Comparison of ENCODE assay signal across 24 cellular contexts in the genomic region with DNA sequence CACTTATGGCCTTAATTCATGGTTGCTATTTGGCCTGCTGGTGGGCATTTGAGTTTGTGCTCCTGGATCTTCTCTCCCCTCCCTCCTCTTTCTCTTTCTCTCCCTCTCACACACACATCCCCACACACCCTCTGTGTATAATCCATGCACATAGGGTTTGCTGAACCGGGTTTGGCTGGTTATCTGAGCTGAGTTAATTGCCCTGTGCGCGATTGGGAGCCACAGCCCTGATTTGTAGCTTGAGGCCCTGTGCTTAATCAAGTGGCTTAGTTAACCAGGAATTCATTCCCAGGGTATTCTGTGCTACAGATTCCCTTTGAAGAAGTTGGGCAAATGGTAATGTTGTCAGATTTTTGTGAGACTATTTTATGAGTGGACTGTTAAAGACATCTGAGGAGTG. TPM values are rescaled to one million over a fixed set of nuclear protein-coding genes. Genes with fewer than 3 reads are reported as not detected.
DNase-seq lines count a peak whose midpoint lies in the region; ATAC-seq, FAIRE-seq and TF ChIP-seq lines count a peak whose summit lies in the region.
"Had no signal": no experiment of that assay in that cellular context is flagged by ENCODE, and none has a peak within 500 bp of the region (broad histone marks: within the 10 kb centered on the region; RNA-seq: fewer than 3 reads in every experiment).

No MANE protein-coding gene starts in this region.

- no peak overlapping the region for H2AFZ ChIP-seq in GM23338
- H2AFZ ChIP-seq: parathyroid adenoma had no signal

- no peak for FAIRE-seq in small intestine (lab: Jason Lieb, UNC)
- FAIRE-seq: GM12892, K562 had no signal

- H3K9me3 ChIP-seq in mucosa of descending colon (no peaks in the 10 kb centered on the region), small intestine (ENCODE audit: control insufficient read depth, low read depth) (no peaks in the 10 kb centered on the region)
- H3K9me3 ChIP-seq: adrenal gland had no signal

- ATAC-seq in GM23338 (no peak), mucosa of descending colon (peak; percentile 82)
- ATAC-seq in activated T-cell treated with anti-CD3 and anti-CD28 coated beads, Interleukin-2, amount 50 U/mL, for 4 hours: no peak
- ATAC-seq: K562, left ventricle myocardium superior, T-cell had no signal

- intact Hi-C loops in mucosa of descending colon (cut with DNase I, micrococcal nuclease): no loop called here

- H3K4me3 Mint-ChIP-seq in GM23338 (no peak overlapping the region), brain (peak overlapping the region in 4 of 5 experiments; percentile 40 to 69 (median 55))
- H3K4me3 Mint-ChIP-seq in activated T-cell treated with anti-CD3 and anti-CD28 coated beads, Interleukin-2, amount 50 U/mL, for 4 hours: no peak overlapping the region
- H3K4me3 Mint-ChIP-seq: activated CD4-positive, alpha-beta T cell treated with anti-CD3 and anti-CD28 coated beads, Interleukin-2, amount 10 ng/mL, durations not matched to agents 24 days and 14 days; naive B cell; T-cell had no signal

- H3K4me3 ChIP-seq in GM23338 (no peak overlapping the region), mucosa of descending colon (no peak overlapping the region), small intestine (ENCODE audit: low read depth in 1 of 2, low read length in 2 of 2) (no peak overlapping the region)
- H3K4me3 ChIP-seq: adrenal gland, dorsolateral prefrontal cortex, K562 had no signal

- H3K27me3 Mint-ChIP-seq in GM23338 (ENCODE audit: insufficient read depth, low read depth, poor library complexity): peaks cover 4% of the 10 kb centered on the region
- no peaks in the 10 kb centered on the region for H3K27me3 Mint-ChIP-seq in brain
- peaks cover 4% of the 10 kb centered on the region for H3K27me3 Mint-ChIP-seq in activated T-cell treated with anti-CD3 and anti-CD28 coated beads, Interleukin-2, amount 50 U/mL, for 4 hours (ENCODE audit: low read depth)

- H3K27ac ChIP-seq in GM23338 (ENCODE audit: low read depth): no peak overlapping the region
- no peak overlapping the region for H3K27ac ChIP-seq in small intestine (ENCODE audit: low read depth in 1 of 2, low read length in 1 of 2)
- H3K27ac ChIP-seq: parathyroid adenoma had no signal

- H3K27me3 ChIP-seq in GM23338 (ENCODE audit: insufficient read depth) (peaks cover 8% of the 10 kb centered on the region), small intestine (ENCODE audit: control insufficient read depth in 2 of 2, insufficient read depth in 2 of 2, low read length in 2 of 2) (no peaks in the 10 kb centered on the region)
- H3K27me3 ChIP-seq: adrenal gland, dorsolateral prefrontal cortex had no signal

- peak overlapping the region; percentile 13; the same call in 1 of the 2 replicates for H3K4me2 ChIP-seq in GM23338

- DNase-seq in GM23338 (ENCODE audit: low spot score) (no peak), mucosa of descending colon (peak in 1 of 3 donors; percentile 35), small intestine (peak; percentile 74), UCSD-AML1 (lab: John Stamatoyannopoulos, UW; ENCODE audit: unreplicated experiment) (no peak), NCI-H446 (lab: John Stamatoyannopoulos, UW) (no peak), NCI-H2196 treated with DMSO at 0.1 percent for 48 hours (lab: John Stamatoyannopoulos, UW; ENCODE audit: unreplicated experiment) (no peak)
- DNase-seq in activated T-cell treated with anti-CD3 and anti-CD28 coated beads, Interleukin-2, amount 50 U/mL, for 4 hours: no peak
- DNase-seq: activated CD4-positive, alpha-beta T cell treated with anti-CD3 and anti-CD28 coated beads, Interleukin-2, amount 10 ng/mL, durations not matched to agents 24 days and 14 days; activated CD8-positive, alpha-beta memory T cell treated with anti-CD3 and anti-CD28 coated beads, Interleukin-2, amount 50 U/mL, for 4 hours; activated gamma-delta T cell; adrenal gland; caudate nucleus; CD4-positive, CD25-positive, alpha-beta regulatory T cell; dorsolateral prefrontal cortex; left ventricle myocardium superior; naive B cell; NCI-H2029 treated with DMSO at 0.1 percent for 48 hours; NCI-H82; SHP77 treated with DMSO at 0.1 percent for 48 hours; T-cell had no signal

- H3K4me1 ChIP-seq in GM23338 (ENCODE audit: insufficient read depth) (peaks cover 23% of the 10 kb centered on the region), mucosa of descending colon (ENCODE audit: low read depth) (peaks cover 5% of the 10 kb centered on the region), small intestine (ENCODE audit: control insufficient read depth in 2 of 2, insufficient read depth in 1 of 2, low read depth in 1 of 2, low read length in 1 of 2) (peaks cover 2 to 4% of the 10 kb centered on the region in 2 donors)

- H3K36me3 ChIP-seq in GM23338 (ENCODE audit: insufficient read depth): no peaks in the 10 kb centered on the region
- no peaks in the 10 kb centered on the region for H3K36me3 ChIP-seq in mucosa of descending colon (ENCODE audit: low read depth)
- peaks cover 0 to 2% of the 10 kb centered on the region in 2 donors for H3K36me3 ChIP-seq in small intestine (ENCODE audit: control insufficient read depth in 2 of 2, insufficient read depth in 2 of 2, low read length in 2 of 2)
- H3K36me3 ChIP-seq: adrenal gland had no signal

- WGBS in small intestine, 3 donors: 25 to 65% (median 28%) methylated on average over 3 of the region's 3 CpGs

- no peaks in the 10 kb centered on the region for H4K20me1 ChIP-seq in GM23338 (replicated peaks; ENCODE audit: insufficient read depth)

- peaks cover 13% of the 10 kb centered on the region; the same call in 2 of the 3 replicates for H3K4me1 Mint-ChIP-seq in GM23338
- H3K4me1 Mint-ChIP-seq in brain: peaks cover 49% of the 10 kb centered on the region
- H3K4me1 Mint-ChIP-seq in activated T-cell treated with anti-CD3 and anti-CD28 coated beads, Interleukin-2, amount 50 U/mL, for 4 hours (ENCODE audit: low read depth): no peaks in the 10 kb centered on the region
- H3K4me1 Mint-ChIP-seq: activated CD4-positive, alpha-beta T cell treated with anti-CD3 and anti-CD28 coated beads, Interleukin-2, amount 10 ng/mL, durations not matched to agents 24 days and 14 days had no signal

- no peaks in the 10 kb centered on the region for H3K9me2 ChIP-seq in GM23338 (ENCODE audit: insufficient read depth)

- no peaks in the 10 kb centered on the region for H3K36me3 Mint-ChIP-seq in GM23338 (ENCODE audit: low read depth)
- H3K36me3 Mint-ChIP-seq in brain: peaks cover 14% of the 10 kb centered on the region
- no peaks in the 10 kb centered on the region for H3K36me3 Mint-ChIP-seq in activated T-cell treated with anti-CD3 and anti-CD28 coated beads, Interleukin-2, amount 50 U/mL, for 4 hours (ENCODE audit: insufficient read depth)
- H3K36me3 Mint-ChIP-seq: CD4-positive, CD25-positive, alpha-beta regulatory T cell; naive B cell; T-cell had no signal

- no peak for TF ChIP-seq CTCF in GM23338 (conservative IDR thresholded peaks at IDR 0.05; ENCODE audit: low read depth in 2 of 2)
- TF ChIP-seq CTCF in brain (conservative IDR thresholded peaks at IDR 0.05): no peak
- no peak for TF ChIP-seq CTCF in mucosa of descending colon (IDR thresholded peaks at IDR 0.05)

- H3K27ac Mint-ChIP-seq in GM23338 (no peak overlapping the region), brain (peak overlapping the region; percentile 69 to 82 (median 78))
- H3K27ac Mint-ChIP-seq: activated CD4-positive, alpha-beta T cell treated with anti-CD3 and anti-CD28 coated beads, Interleukin-2, amount 10 ng/mL, durations not matched to agents 24 days and 14 days; CD4-positive, CD25-positive, alpha-beta regulatory T cell; naive B cell; T-cell had no signal

- H3K9me3 Mint-ChIP-seq in GM23338 (no peaks in the 10 kb centered on the region), brain (peaks cover 0 to 8% (median 3%) of the 10 kb centered on the region in 5 experiments)
- H3K9me3 Mint-ChIP-seq in activated T-cell treated with anti-CD3 and anti-CD28 coated beads, Interleukin-2, amount 50 U/mL, for 4 hours: no peaks in the 10 kb centered on the region
- H3K9me3 Mint-ChIP-seq: activated CD4-positive, alpha-beta T cell treated with anti-CD3 and anti-CD28 coated beads, Interleukin-2, amount 10 ng/mL, durations not matched to agents 24 days and 14 days; T-cell had no signal

- H3K79me2 ChIP-seq in GM23338 (replicated peaks; ENCODE audit: insufficient read depth): 0 out of 2 replicates have a peak, but pooled peaks cover 4% of the 10 kb centered on the region

- H3F3A ChIP-seq in GM23338 (replicated peaks; ENCODE audit: low read depth): no peaks in the 10 kb centered on the region

TF ChIP-seq in GM23338, 12 proteins besides CTCF, POLR2A, EP300 and RAD21 (continues in another document):
- TF ChIP-seq, protein P1, sequence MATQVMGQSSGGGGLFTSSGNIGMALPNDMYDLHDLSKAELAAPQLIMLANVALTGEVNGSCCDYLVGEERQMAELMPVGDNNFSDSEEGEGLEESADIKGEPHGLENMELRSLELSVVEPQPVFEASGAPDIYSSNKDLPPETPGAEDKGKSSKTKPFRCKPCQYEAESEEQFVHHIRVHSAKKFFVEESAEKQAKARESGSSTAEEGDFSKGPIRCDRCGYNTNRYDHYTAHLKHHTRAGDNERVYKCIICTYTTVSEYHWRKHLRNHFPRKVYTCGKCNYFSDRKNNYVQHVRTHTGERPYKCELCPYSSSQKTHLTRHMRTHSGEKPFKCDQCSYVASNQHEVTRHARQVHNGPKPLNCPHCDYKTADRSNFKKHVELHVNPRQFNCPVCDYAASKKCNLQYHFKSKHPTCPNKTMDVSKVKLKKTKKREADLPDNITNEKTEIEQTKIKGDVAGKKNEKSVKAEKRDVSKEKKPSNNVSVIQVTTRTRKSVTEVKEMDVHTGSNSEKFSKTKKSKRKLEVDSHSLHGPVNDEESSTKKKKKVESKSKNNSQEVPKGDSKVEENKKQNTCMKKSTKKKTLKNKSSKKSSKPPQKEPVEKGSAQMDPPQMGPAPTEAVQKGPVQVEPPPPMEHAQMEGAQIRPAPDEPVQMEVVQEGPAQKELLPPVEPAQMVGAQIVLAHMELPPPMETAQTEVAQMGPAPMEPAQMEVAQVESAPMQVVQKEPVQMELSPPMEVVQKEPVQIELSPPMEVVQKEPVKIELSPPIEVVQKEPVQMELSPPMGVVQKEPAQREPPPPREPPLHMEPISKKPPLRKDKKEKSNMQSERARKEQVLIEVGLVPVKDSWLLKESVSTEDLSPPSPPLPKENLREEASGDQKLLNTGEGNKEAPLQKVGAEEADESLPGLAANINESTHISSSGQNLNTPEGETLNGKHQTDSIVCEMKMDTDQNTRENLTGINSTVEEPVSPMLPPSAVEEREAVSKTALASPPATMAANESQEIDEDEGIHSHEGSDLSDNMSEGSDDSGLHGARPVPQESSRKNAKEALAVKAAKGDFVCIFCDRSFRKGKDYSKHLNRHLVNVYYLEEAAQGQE (IDR thresholded peaks at IDR 0.05; ENCODE audit: unreplicated experiment): no peak

RNA-seq across cellular contexts. Expression of gene PARD3B, which starts 6.2 kb away (rescaled TPM):
- 3.3 and 3.5 TPM in 2 replicates for total RNA-seq in GM23338 (2014; rRNA removed; shearing (Covaris generic))
- polyA plus RNA-seq in GM23338 (2016; fragmentation: Nextera tagmentation; extraction: Ambion mirVana) (3.1 and 4.4 TPM in 2 replicates), brain (ENCODE audit: insufficient read depth, low read depth, low replicate concordance) (4.0 TPM), small intestine (1 to 10 TPM; 2.8 to 4.0 (median 3.2) TPM)
- 10 to 100 TPM; 21.1 to 56.8 (median 44.0) TPM for total RNA-seq in mucosa of descending colon
- total RNA-seq in activated T-cell treated with anti-CD3 and anti-CD28 coated beads, Interleukin-2, amount 50 U/mL, for 4 hours: under 1 TPM; 0.18 to 0.48 (median 0.27) TPM

Comparison
In these comparisons a context has a peak if more than half of its experiments do, and no peak if none do; other contexts are left out.
1. H3K4me3 Mint-ChIP-seq: peak in brain (4 of 5); none in GM23338 (single experiment) and activated T-cell treated with anti-CD3 and anti-CD28 coated beads, Interleukin-2, amount 50 U/mL, for 4 hours (single experiment).